20 cellular contexts compared by ENCODE assay signal in the genomic region with DNA sequence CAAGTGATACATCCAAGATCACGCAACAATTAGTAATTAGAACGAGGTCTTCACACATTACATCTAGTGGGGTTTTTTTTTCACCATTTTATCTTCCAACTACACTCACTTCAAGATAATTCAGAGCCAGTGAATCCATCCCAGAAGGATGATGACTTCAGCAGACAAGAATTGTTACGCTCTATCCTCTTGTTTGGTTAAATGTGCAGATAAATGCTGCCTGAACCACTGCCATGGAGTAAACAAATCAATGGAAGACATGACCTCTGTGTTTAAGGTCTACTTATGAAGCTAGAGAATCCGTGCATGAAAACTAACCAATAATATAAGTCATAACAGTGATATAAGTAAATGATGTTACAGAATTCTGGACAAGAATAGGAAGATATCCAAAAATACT.
A peak's percentile ranks its signal among the peaks of the same experiment; 100 is the strongest.
DNase-seq lines count a peak whose midpoint lies in the region; ATAC-seq, FAIRE-seq and TF ChIP-seq lines count a peak whose summit lies in the region.
"Had no signal": no experiment of that assay in that cellular context is flagged by ENCODE, and none has a peak within 500 bp of the region (broad histone marks: within the 10 kb centered on the region; RNA-seq: fewer than 3 reads in every experiment).

No MANE protein-coding gene starts in this region.

- H2AFZ ChIP-seq in HepG2 (ENCODE audit: low read length): no peak overlapping the region

- H3K27me3 ChIP-seq in right lobe of liver (no peaks in the 10 kb centered on the region), HepG2 (ENCODE audit: control insufficient read depth in 1 of 2, insufficient read depth in 2 of 2, low read length in 2 of 2) (no peaks in the 10 kb centered on the region)
- H3K27me3 ChIP-seq: BE2C had no signal

- H3K4me3 ChIP-seq in right lobe of liver (no peak overlapping the region), HepG2 (replicated peaks in 1 of 3; ENCODE audit: insufficient read depth in 1 of 3, low read depth in 2 of 3, low read length in 3 of 3) (no peak overlapping the region)

- DNase-seq in right lobe of liver (no peak), HepG2 (ENCODE audit: low spot score) (no peak), M059J (ENCODE audit: low read depth) (peak; percentile 24), left lobe of liver (ENCODE audit: low spot score) (no peak), HuH-7.5 (ENCODE audit: low spot score) (no peak)
- DNase-seq: ACHN; BE2C; C1 segment of cervical spinal cord; CD4-positive, CD25-positive, alpha-beta regulatory T cell; CD8-positive, alpha-beta memory T cell; COR-L47; DMS 273 treated with DMSO at 0.1 percent for 48 hours; DMS79; GDM1; GOT3; H9 had no signal

- CTCF ChIA-PET in HepG2 (lab: Yijun Ruan, JAX; ENCODE audit: low intra/inter-chr PET ratio, low total read pairs): no interaction called here

- TF ChIP-seq EP300 in HepG2 (IDR thresholded peaks at IDR 0.05; ENCODE audit: low read depth in 2 of 2, low read length in 2 of 2) (no peak), HepG2 (CRISPR knock-in tag; IDR thresholded peaks at IDR 0.05; ENCODE audit: borderline replicate concordance) (no peak)

- TF ChIP-seq POLR2A in right lobe of liver (IDR thresholded peaks at IDR 0.05) (no peak), HepG2 (IDR thresholded peaks at IDR 0.05; ENCODE audit: insufficient read depth in 1 of 2, low read depth in 2 of 2, low read length in 2 of 2) (no peak)

- H3K27ac ChIP-seq in right lobe of liver (no peak overlapping the region), HepG2 (ENCODE audit: extremely low read length, insufficient read depth, low read length) (no peak overlapping the region)

- no peaks in the 10 kb centered on the region for H4K20me1 ChIP-seq in HepG2 (ENCODE audit: insufficient read depth, low read length)

- H3K79me2 ChIP-seq in HepG2 (ENCODE audit: insufficient read depth, low read length): no peaks in the 10 kb centered on the region

- ATAC-seq in right lobe of liver (peak; percentile 35 to 87 (median 76)), HepG2 (no peak), left lobe of liver (peak; percentile 67), HG03045 (IDR thresholded peaks at IDR 0.05; ENCODE audit: unreplicated experiment) (no peak), GM21723 (IDR thresholded peaks at IDR 0.05; ENCODE audit: unreplicated experiment) (no peak)

- no peak overlapping the region for H3K4me2 ChIP-seq in HepG2 (ENCODE audit: low read depth, low read length)

- BruUV-seq in HepG2 (replicated peaks; lab: Mats Ljungman, UMichigan): no TSS peak

- POLR2A ChIA-PET in HepG2 (lab: Yijun Ruan, JAX): no interaction called here

- intact Hi-C loops in right lobe of liver (cut with DNase I): no loop called here
- intact Hi-C loops in HepG2 (cut with micrococcal nuclease; ENCODE audit: unreplicated experiment): no loop called here

- TF ChIP-seq RAD21 in HepG2 (CRISPR knock-in tag; IDR thresholded peaks at IDR 0.05): no peak

- FAIRE-seq in HepG2 (lab: Jason Lieb, UNC): no peak
- FAIRE-seq: GM12892, GM18507 had no signal

- no peak for TF ChIP-seq CTCF in right lobe of liver (IDR thresholded peaks at IDR 0.05)
- no peak for TF ChIP-seq CTCF in HepG2 (CRISPR knock-in tag; IDR thresholded peaks at IDR 0.05)

- H3K9ac ChIP-seq in HepG2 (ENCODE audit: insufficient read depth, low read depth, low read length): no peak overlapping the region

- 36% methylated on average over 4 of the region's 4 CpGs for WGBS in right lobe of liver (ENCODE audit: insufficient coverage, low coverage, low lambda C conversion rate, missing lambda C conversion rate)
- 3% methylated on average over 4 of the region's 4 CpGs for WGBS in HepG2 (ENCODE audit: low lambda C conversion rate)

- H3K4me1 ChIP-seq in right lobe of liver (peaks cover 0 to 14% (median 0%) of the 10 kb centered on the region in 4 donors), HepG2 (ENCODE audit: insufficient read depth, low read length) (no peaks in the 10 kb centered on the region)
- H3K4me1 ChIP-seq: BE2C had no signal

- H3K36me3 ChIP-seq in right lobe of liver (no peaks in the 10 kb centered on the region), HepG2 (replicated peaks in 1 of 2; ENCODE audit: control insufficient read depth in 1 of 2, insufficient read depth in 2 of 2, low read length in 2 of 2) (no peaks in the 10 kb centered on the region)
- H3K36me3 ChIP-seq: BE2C had no signal

- H3K9me3 ChIP-seq in right lobe of liver (no peaks in the 10 kb centered on the region), HepG2 (ENCODE audit: low read length) (peaks cover 91% of the 10 kb centered on the region)
- H3K9me3 ChIP-seq: BE2C had no signal

- in situ Hi-C loops in HepG2 (cut with HindIII; ENCODE audit: extremely low pct_ligation_motif_present, low pct_unique_long_range_greater_than_20kb): no loop called here

TF ChIP-seq in HepG2, 621 proteins besides CTCF, POLR2A, EP300 and RAD21:
- TF ChIP-seq, protein P1, sequence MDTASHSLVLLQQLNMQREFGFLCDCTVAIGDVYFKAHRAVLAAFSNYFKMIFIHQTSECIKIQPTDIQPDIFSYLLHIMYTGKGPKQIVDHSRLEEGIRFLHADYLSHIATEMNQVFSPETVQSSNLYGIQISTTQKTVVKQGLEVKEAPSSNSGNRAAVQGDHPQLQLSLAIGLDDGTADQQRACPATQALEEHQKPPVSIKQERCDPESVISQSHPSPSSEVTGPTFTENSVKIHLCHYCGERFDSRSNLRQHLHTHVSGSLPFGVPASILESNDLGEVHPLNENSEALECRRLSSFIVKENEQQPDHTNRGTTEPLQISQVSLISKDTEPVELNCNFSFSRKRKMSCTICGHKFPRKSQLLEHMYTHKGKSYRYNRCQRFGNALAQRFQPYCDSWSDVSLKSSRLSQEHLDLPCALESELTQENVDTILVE (CRISPR knock-in tag; IDR thresholded peaks at IDR 0.05): no peak
- TF ChIP-seq, protein P2, sequence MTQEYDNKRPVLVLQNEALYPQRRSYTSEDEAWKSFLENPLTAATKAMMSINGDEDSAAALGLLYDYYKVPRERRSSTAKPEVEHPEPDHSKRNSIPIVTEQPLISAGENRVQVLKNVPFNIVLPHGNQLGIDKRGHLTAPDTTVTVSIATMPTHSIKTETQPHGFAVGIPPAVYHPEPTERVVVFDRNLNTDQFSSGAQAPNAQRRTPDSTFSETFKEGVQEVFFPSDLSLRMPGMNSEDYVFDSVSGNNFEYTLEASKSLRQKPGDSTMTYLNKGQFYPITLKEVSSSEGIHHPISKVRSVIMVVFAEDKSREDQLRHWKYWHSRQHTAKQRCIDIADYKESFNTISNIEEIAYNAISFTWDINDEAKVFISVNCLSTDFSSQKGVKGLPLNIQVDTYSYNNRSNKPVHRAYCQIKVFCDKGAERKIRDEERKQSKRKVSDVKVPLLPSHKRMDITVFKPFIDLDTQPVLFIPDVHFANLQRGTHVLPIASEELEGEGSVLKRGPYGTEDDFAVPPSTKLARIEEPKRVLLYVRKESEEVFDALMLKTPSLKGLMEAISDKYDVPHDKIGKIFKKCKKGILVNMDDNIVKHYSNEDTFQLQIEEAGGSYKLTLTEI (CRISPR knock-in tag; conservative IDR thresholded peaks at IDR 0.05): no peak
- TF ChIP-seq GTF3A (CRISPR knock-in tag; conservative IDR thresholded peaks at IDR 0.05): no peak
- no peak for TF ChIP-seq ZNF496 (CRISPR knock-in tag; IDR thresholded peaks at IDR 0.05; ENCODE audit: insufficient replicate concordance)
- TF ChIP-seq ZNF44 (CRISPR knock-in tag; IDR thresholded peaks at IDR 0.05): no peak
- TF ChIP-seq, protein P3, sequence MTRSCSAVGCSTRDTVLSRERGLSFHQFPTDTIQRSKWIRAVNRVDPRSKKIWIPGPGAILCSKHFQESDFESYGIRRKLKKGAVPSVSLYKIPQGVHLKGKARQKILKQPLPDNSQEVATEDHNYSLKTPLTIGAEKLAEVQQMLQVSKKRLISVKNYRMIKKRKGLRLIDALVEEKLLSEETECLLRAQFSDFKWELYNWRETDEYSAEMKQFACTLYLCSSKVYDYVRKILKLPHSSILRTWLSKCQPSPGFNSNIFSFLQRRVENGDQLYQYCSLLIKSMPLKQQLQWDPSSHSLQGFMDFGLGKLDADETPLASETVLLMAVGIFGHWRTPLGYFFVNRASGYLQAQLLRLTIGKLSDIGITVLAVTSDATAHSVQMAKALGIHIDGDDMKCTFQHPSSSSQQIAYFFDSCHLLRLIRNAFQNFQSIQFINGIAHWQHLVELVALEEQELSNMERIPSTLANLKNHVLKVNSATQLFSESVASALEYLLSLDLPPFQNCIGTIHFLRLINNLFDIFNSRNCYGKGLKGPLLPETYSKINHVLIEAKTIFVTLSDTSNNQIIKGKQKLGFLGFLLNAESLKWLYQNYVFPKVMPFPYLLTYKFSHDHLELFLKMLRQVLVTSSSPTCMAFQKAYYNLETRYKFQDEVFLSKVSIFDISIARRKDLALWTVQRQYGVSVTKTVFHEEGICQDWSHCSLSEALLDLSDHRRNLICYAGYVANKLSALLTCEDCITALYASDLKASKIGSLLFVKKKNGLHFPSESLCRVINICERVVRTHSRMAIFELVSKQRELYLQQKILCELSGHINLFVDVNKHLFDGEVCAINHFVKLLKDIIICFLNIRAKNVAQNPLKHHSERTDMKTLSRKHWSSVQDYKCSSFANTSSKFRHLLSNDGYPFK (CRISPR knock-in tag; IDR thresholded peaks at IDR 0.05; ENCODE audit: borderline replicate concordance): no peak
- TF ChIP-seq NBN (conservative IDR thresholded peaks at IDR 0.05): no peak
- no peak for TF ChIP-seq CHCHD3 (CRISPR knock-in tag; IDR thresholded peaks at IDR 0.05)
- TF ChIP-seq HMGA1 (CRISPR knock-in tag; conservative IDR thresholded peaks at IDR 0.05): no peak
- no peak for TF ChIP-seq ZNF326 (CRISPR knock-in tag; IDR thresholded peaks at IDR 0.05; ENCODE audit: borderline replicate concordance)
- no peak for TF ChIP-seq ZNF788 (CRISPR knock-in tag; IDR thresholded peaks at IDR 0.05; ENCODE audit: borderline replicate concordance)
- TF ChIP-seq ISL2 (CRISPR knock-in tag; IDR thresholded peaks at IDR 0.05): no peak
- TF ChIP-seq PHF21A (CRISPR knock-in tag; IDR thresholded peaks at IDR 0.05): no peak
- TF ChIP-seq ZNF282 (IDR thresholded peaks at IDR 0.05; ENCODE audit: partially characterized antibody): no peak
- TF ChIP-seq XRCC5 (optimal IDR thresholded peaks at IDR 0.05; ENCODE audit: low read length): no peak

Comparison
In these comparisons a context has a peak if more than half of its experiments do, and no peak if none do; other contexts are left out.
1. ATAC-seq: peak in right lobe of liver (4 of 4) and left lobe of liver (single experiment); none in HepG2 (single experiment), HG03045 (single experiment) and GM21723 (single experiment).